8 cellular contexts compared by ENCODE assay signal in the genomic region with DNA sequence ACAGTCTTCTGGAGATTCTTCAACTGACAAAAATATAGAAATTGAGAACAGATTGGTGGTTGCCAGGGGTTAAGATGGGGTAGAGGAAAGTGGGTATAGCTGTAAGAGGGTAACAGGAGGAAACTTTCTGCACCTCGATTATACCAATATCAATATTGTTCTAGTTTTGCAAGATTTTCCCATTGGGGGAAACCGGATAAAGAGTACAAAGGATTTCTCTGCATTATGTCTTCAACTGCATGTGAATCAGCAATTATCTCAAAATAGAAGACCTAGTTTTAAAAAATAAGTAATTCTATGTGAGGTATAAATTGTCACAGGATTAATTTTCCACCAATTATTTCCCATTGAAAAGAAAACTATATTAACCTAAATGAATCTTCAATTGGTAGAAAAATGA.
"Had no signal": no experiment of that assay in that cellular context is flagged by ENCODE, and none has a peak within 500 bp of the region (broad histone marks: within the 10 kb centered on the region; RNA-seq: fewer than 3 reads in every experiment).

No MANE protein-coding gene starts in this region.

- H3K27ac Mint-ChIP-seq: GM23338, H9, HFFc6 had no signal

- H3K9me3 ChIP-seq: HAP-1 had no signal

- DNase-seq: GM23248, GOT3, H7, H9, HCEC 1CT, HFFc6 had no signal

- H3K36me3 ChIP-seq: HAP-1 had no signal

- H3K4me3 Mint-ChIP-seq: GM23338, H9, HFFc6 had no signal

- H3K27ac ChIP-seq: GM23248 had no signal

- H3K9ac ChIP-seq: GM23248 had no signal

- H3K4me3 ChIP-seq: GM23248, GM23338, HAP-1 had no signal

- H3K9me3 Mint-ChIP-seq: HFFc6 had no signal
